In the genomic region with DNA sequence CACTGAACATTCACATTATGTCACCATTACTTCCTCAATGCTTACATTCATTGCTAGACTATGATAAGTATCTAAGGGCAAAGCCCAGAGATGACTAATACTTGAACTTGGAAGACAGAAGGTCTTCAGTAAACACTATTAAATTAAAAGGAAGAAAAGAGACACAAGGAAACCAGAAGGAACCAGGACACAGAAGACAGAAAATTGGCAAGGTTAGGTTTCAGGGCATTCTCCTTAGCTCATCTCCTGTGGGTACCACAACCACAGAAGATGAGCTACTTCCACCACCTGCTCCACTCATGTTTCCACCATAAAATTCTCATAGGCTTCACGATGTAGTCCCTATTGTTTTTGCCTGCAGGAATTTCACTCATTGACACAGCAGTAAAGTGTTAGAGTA, we compare ENCODE assay signal across 1 cellular context.
TF ChIP-seq lines count a peak whose summit lies in the region.

No MANE protein-coding gene starts in this region.

TF ChIP-seq in A549, 52 proteins besides CTCF, POLR2A, EP300 and RAD21 (continued from another document):
- TF ChIP-seq, protein P1, sequence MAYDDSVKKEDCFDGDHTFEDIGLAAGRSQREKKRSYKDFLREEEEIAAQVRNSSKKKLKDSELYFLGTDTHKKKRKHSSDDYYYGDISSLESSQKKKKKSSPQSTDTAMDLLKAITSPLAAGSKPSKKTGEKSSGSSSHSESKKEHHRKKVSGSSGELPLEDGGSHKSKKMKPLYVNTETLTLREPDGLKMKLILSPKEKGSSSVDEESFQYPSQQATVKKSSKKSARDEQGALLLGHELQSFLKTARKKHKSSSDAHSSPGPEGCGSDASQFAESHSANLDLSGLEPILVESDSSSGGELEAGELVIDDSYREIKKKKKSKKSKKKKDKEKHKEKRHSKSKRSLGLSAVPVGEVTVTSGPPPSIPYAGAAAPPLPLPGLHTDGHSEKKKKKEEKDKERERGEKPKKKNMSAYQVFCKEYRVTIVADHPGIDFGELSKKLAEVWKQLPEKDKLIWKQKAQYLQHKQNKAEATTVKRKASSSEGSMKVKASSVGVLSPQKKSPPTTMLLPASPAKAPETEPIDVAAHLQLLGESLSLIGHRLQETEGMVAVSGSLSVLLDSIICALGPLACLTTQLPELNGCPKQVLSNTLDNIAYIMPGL (CRISPR knock-in tag; IDR thresholded peaks at IDR 0.05; ENCODE audit: borderline replicate concordance), result no peak
- TF ChIP-seq, protein P2, sequence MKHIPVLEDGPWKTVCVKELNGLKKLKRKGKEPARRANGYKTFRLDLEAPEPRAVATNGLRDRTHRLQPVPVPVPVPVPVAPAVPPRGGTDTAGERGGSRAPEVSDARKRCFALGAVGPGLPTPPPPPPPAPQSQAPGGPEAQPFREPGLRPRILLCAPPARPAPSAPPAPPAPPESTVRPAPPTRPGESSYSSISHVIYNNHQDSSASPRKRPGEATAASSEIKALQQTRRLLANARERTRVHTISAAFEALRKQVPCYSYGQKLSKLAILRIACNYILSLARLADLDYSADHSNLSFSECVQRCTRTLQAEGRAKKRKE (CRISPR knock-in tag; IDR thresholded peaks at IDR 0.05; ENCODE audit: low read depth), result no peak
- TF ChIP-seq KDM1A (IDR thresholded peaks at IDR 0.05; ENCODE audit: low read depth) (no peak), KDM5A (IDR thresholded peaks at IDR 0.05) (no peak), ZSCAN20 (CRISPR knock-in tag; IDR thresholded peaks at IDR 0.05) (no peak), SREBF2 (IDR thresholded peaks at IDR 0.05) (no peak), MYC (IDR thresholded peaks at IDR 0.05; ENCODE audit: borderline replicate concordance, low read length) (no peak)
- TF ChIP-seq, protein P3, sequence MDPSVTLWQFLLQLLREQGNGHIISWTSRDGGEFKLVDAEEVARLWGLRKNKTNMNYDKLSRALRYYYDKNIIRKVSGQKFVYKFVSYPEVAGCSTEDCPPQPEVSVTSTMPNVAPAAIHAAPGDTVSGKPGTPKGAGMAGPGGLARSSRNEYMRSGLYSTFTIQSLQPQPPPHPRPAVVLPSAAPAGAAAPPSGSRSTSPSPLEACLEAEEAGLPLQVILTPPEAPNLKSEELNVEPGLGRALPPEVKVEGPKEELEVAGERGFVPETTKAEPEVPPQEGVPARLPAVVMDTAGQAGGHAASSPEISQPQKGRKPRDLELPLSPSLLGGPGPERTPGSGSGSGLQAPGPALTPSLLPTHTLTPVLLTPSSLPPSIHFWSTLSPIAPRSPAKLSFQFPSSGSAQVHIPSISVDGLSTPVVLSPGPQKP (IDR thresholded peaks at IDR 0.05; ENCODE audit: low read depth, low read length), result no peak
- TF ChIP-seq, protein P4, sequence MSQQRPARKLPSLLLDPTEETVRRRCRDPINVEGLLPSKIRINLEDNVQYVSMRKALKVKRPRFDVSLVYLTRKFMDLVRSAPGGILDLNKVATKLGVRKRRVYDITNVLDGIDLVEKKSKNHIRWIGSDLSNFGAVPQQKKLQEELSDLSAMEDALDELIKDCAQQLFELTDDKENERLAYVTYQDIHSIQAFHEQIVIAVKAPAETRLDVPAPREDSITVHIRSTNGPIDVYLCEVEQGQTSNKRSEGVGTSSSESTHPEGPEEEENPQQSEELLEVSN (IDR thresholded peaks at IDR 0.05; ENCODE audit: borderline replicate concordance, low read depth), result no peak
